Comparison of ENCODE assay signal across 8 cellular contexts in the genomic region with DNA sequence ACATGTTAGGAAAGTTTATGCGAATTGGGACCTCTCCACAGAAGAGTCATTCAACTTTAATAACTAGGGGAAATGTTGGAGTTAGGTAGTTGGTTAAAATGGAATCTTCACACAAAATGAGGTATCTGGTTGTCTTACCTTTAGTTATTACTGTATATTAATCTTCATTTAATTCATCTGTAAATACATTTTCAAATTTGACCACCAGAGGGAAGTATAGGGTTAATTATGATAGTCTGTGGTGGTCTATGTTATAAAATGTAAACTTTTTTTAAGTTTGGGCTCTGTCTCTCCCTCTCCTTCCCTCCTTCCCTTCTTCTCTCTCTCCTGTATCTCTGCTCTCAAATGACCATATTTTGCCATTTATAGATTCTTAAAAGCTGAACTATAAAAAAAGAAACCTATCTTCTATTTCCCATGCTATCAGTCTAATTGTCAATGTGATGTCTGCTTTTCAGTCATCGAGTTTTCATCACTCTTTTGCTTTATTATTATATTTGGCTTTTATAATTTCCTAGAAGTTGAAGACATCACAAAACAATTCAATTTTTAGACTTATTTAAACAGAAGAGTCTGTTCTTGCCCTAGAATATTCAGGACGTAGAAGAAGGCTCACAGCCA. TPM values are rescaled to one million over a fixed set of nuclear protein-coding genes. Genes with fewer than 3 reads are reported as not detected.
DNase-seq lines count a peak whose midpoint lies in the region; ATAC-seq and TF ChIP-seq lines count a peak whose summit lies in the region.

No MANE protein-coding gene starts in this region.

- H3K9me2 ChIP-seq in PC-9 (ENCODE audit: insufficient read depth): no peaks in the 10 kb centered on the region

- TF ChIP-seq CTCF in PC-9 (conservative IDR thresholded peaks at IDR 0.05) (peak; percentile 70), fibroblast of villous mesenchyme (IDR thresholded peaks at IDR 0.05; ENCODE audit: insufficient read depth, low read depth, low read length) (peak; percentile 35), stomach (IDR thresholded peaks at IDR 0.05) (peak in 1 of 7 experiments; percentile 11)

- no peaks in the 10 kb centered on the region for H3K4me1 ChIP-seq in PC-9 (replicated peaks; ENCODE audit: insufficient read depth)
- H3K4me1 ChIP-seq in stomach: peaks cover 0 to 5% (median 0%) of the 10 kb centered on the region in 4 donors

- 34 to 43% (median 38%) methylated on average over 3 of the region's 3 CpGs for WGBS in stomach, 5 donors

- H2AFZ ChIP-seq in PC-9: no peak overlapping the region

- ATAC-seq in GM21515 (IDR thresholded peaks at IDR 0.05; ENCODE audit: unreplicated experiment) (peak; percentile 45), HG03521 (IDR thresholded peaks at IDR 0.05; ENCODE audit: unreplicated experiment) (no peak)

- no peak for TF ChIP-seq EP300 in stomach (IDR thresholded peaks at IDR 0.05)

- no peaks in the 10 kb centered on the region for H3K79me2 ChIP-seq in PC-9 (ENCODE audit: low read depth)

- in situ Hi-C loops in ACHN (cut with HindIII; ENCODE audit: low pct_ligation_motif_present, low pct_unique_long_range_greater_than_20kb, low sequenced_read_pairs): no loop called here

- no peaks in the 10 kb centered on the region for H4K20me1 ChIP-seq in PC-9 (ENCODE audit: insufficient read depth)

- POLR2A ChIA-PET in PC-9 (lab: Charles Lee; ENCODE audit: unreplicated experiment): no interaction called here

- H3K27ac ChIP-seq in PC-9 (no peak overlapping the region), stomach (no peak overlapping the region)

- H3K36me3 ChIP-seq in PC-9 (ENCODE audit: low read depth) (no peaks in the 10 kb centered on the region), stomach (no peaks in the 10 kb centered on the region)

- CTCF ChIA-PET in PC-9 (lab: Charles Lee): no interaction called here

- intact Hi-C loops in PC-9 (cut with micrococcal nuclease; ENCODE audit: unreplicated experiment) (loop anchor here (1.0 to 10.0 kb wide), 6 partner anchors 48 to 1186 kb away; partner anchors contain the start of genes GASK1B and TMEM144), stomach (cut with DNase I; ENCODE audit: low total_unique reads) (loop anchor here (10.0 kb wide), 2 partner anchors 65 to 355 kb away; no protein-coding TSS in a partner anchor)

- no TSS peak for BruUV-seq in PC-9 (replicated peaks; lab: Mats Ljungman, UMichigan)

- TF ChIP-seq POLR2A in stomach (IDR thresholded peaks at IDR 0.05): no peak

- H3K9me3 ChIP-seq in PC-9 (ENCODE audit: insufficient read depth, low read depth): no peaks in the 10 kb centered on the region
- no peaks in the 10 kb centered on the region for H3K9me3 ChIP-seq in stomach

- DNase-seq in ACHN (peak; percentile 35), PC-9 (no peak), fibroblast of villous mesenchyme (ENCODE audit: low read depth) (peak; percentile 36), SHP77 treated with DMSO at 0.1 percent for 48 hours (lab: John Stamatoyannopoulos, UW) (no peak), ureter (ENCODE audit: low spot score) (no peak), stomach (no peak)

- H3K4me2 ChIP-seq in PC-9: no peak overlapping the region

- H3K4me3 ChIP-seq in PC-9 (no peak overlapping the region), fibroblast of villous mesenchyme (ENCODE audit: low read depth, low read length) (no peak overlapping the region), stomach (no peak overlapping the region)

- no peaks in the 10 kb centered on the region for H3K27me3 ChIP-seq in PC-9 (ENCODE audit: insufficient read depth, low read depth)
- H3K27me3 ChIP-seq in stomach: no peaks in the 10 kb centered on the region

- no peaks in the 10 kb centered on the region for H3F3A ChIP-seq in PC-9 (ENCODE audit: insufficient read depth, low read depth)

RNA-seq across cellular contexts. Expression of gene TMEM144, which starts 49.8 kb away (rescaled TPM):
- 9.2 and 13.4 TPM in 2 replicates for total RNA-seq in PC-9 (2021)
- 4.2 and 7.3 TPM in 2 replicates for total RNA-seq in fibroblast of villous mesenchyme
- 26.2 TPM for total RNA-seq in ureter
- total RNA-seq in stomach: 10 to 100 TPM in 2 of 5 donors, 1 to 10 TPM in 2, not detected in 1; 2.2 to 58.2 (median 22.2) TPM
- polyA plus RNA-seq in stomach: 1 to 10 TPM; 2.0 to 2.8 (median 2.3) TPM

Comparison
In these comparisons a context has a peak if more than half of its experiments do, and no peak if none do; other contexts are left out.
1. DNase-seq: peak in ACHN (single experiment) and fibroblast of villous mesenchyme (single experiment); none in PC-9 (0 of 2), SHP77 treated with DMSO at 0.1 percent for 48 hours (single experiment), ureter (single experiment) and stomach (single experiment).